Comparison of ENCODE assay signal across 16 cellular contexts in genomic region chr7:129264534-129264933, GRCh38. TPM values are rescaled to one million over a fixed set of nuclear protein-coding genes. Genes with fewer than 3 reads are reported as not detected.
DNase-seq lines count a peak whose midpoint lies in the region; ATAC-seq and TF ChIP-seq lines count a peak whose summit lies in the region.
"Had no signal": no experiment of that assay in that cellular context is flagged by ENCODE, and none has a peak within 500 bp of the region (broad histone marks: within the 10 kb centered on the region; RNA-seq: fewer than 3 reads in every experiment).

No MANE protein-coding gene starts in this region.

- H3K4me1 Mint-ChIP-seq in activated CD4-positive, alpha-beta T cell treated with anti-CD3 and anti-CD28 coated beads for 36 hours = peaks cover 23% of the 10 kb centered on the region

- no peaks in the 10 kb centered on the region for H3K9me3 Mint-ChIP-seq in activated CD4-positive, alpha-beta T cell treated with anti-CD3 and anti-CD28 coated beads for 36 hours (ENCODE audit: low read depth)
- H3K9me3 Mint-ChIP-seq: CD14-positive monocyte; CD8-positive, alpha-beta T cell had no signal

- intact Hi-C loops in activated CD4-positive, alpha-beta T cell treated with anti-CD3 and anti-CD28 coated beads for 36 hours (cut with DNase I, micrococcal nuclease) = no loop called here

- no peak for ATAC-seq in stimulated activated naive CD8-positive, alpha-beta T cell treated with anti-CD3 and anti-CD28 coated beads, Interleukin-15, Interleukin-2, amounts not matched to agents 100 U/mL and 50 U/mL, for 24 hours
- ATAC-seq in GM21786 (IDR thresholded peaks at IDR 0.05; ENCODE audit: unreplicated experiment) = no peak
- no peak for ATAC-seq in activated CD4-positive, alpha-beta T cell treated with anti-CD3 and anti-CD28 coated beads for 36 hours
- ATAC-seq: CD8-positive, alpha-beta T cell; HCT116 had no signal

- no peaks in the 10 kb centered on the region for H3K36me3 ChIP-seq in SJCRH30

- DNase-seq in DMS53 treated with DMSO at 0.1 percent for 48 hours (lab: John Stamatoyannopoulos, UW; ENCODE audit: unreplicated experiment) (peak; percentile 25), HEK293T (ENCODE audit: extremely low spot score) (peak; percentile 25), SJCRH30 (peak; percentile 55 to 65), left kidney (ENCODE audit: low read depth, low spot score) (peak; percentile 79), inferior parietal cortex (ENCODE audit: extremely low spot score) (no peak)
- DNase-seq in stimulated activated naive CD8-positive, alpha-beta T cell treated with anti-CD3 and anti-CD28 coated beads, Interleukin-15, Interleukin-2, amounts not matched to agents 100 U/mL and 50 U/mL, for 24 hours = no peak
- no peak for DNase-seq in activated CD4-positive, alpha-beta T cell treated with anti-CD3 and anti-CD28 coated beads for 36 hours
- DNase-seq: CD8-positive, alpha-beta T cell; COR-L47; DMS153; GF-D8; IMR-90; KG1 had no signal

- peaks cover 29% of the 10 kb centered on the region for H3K4me1 ChIP-seq in SJCRH30

- H3K27me3 ChIP-seq in SJCRH30 = no peaks in the 10 kb centered on the region

- no peaks in the 10 kb centered on the region for H3K9me3 ChIP-seq in SJCRH30 (replicated peaks)

- no peak overlapping the region; the same call in 1 of the 2 replicates for H3K27ac ChIP-seq in SJCRH30

- POLR2A ChIA-PET in HEK293T (lab: Yijun Ruan, JAX) = no interaction called here
- POLR2A ChIA-PET in activated CD4-positive, alpha-beta T cell treated with anti-CD3 and anti-CD28 coated beads for 36 hours (lab: Charles Lee) = no interaction called here

- H3K27ac Mint-ChIP-seq in activated CD4-positive, alpha-beta T cell treated with anti-CD3 and anti-CD28 coated beads for 36 hours = no peak overlapping the region
- H3K27ac Mint-ChIP-seq: CD14-positive monocyte; CD8-positive, alpha-beta T cell had no signal

- no peaks in the 10 kb centered on the region for H3K27me3 Mint-ChIP-seq in activated CD4-positive, alpha-beta T cell treated with anti-CD3 and anti-CD28 coated beads for 36 hours

- no peak overlapping the region for H3K4me3 Mint-ChIP-seq in activated CD4-positive, alpha-beta T cell treated with anti-CD3 and anti-CD28 coated beads for 36 hours
- H3K4me3 Mint-ChIP-seq: CD14-positive monocyte; CD8-positive, alpha-beta T cell had no signal

- H3K4me3 ChIP-seq in SJCRH30 = no peak overlapping the region

- CTCF ChIA-PET in HEK293T (lab: Yijun Ruan, JAX) = no interaction called here
- CTCF ChIA-PET in activated CD4-positive, alpha-beta T cell treated with anti-CD3 and anti-CD28 coated beads for 36 hours (lab: Charles Lee) = interaction anchor here (1.3 to 5.8 kb wide), 3 partner anchors 7 to 52 kb away, joined by 4 to 41 read pairs (median 39); no protein-coding TSS in a partner anchor

- no peaks in the 10 kb centered on the region for H3K36me3 Mint-ChIP-seq in activated CD4-positive, alpha-beta T cell treated with anti-CD3 and anti-CD28 coated beads for 36 hours (ENCODE audit: low read depth)
- H3K36me3 Mint-ChIP-seq: CD14-positive monocyte; CD8-positive, alpha-beta T cell had no signal

TF ChIP-seq in HEK293T, 16 proteins besides CTCF, POLR2A, EP300 and RAD21:
- TF ChIP-seq ARNT (IDR thresholded peaks at IDR 0.05) (no peak), PKNOX1 (IDR thresholded peaks at IDR 0.05) (no peak), HDGF (IDR thresholded peaks at IDR 0.05; ENCODE audit: borderline replicate concordance) (no peak), L3MBTL2 (conservative IDR thresholded peaks at IDR 0.05) (peak; percentile 28; the same call in 1 of the 2 replicates), FOXA1 (IDR thresholded peaks at IDR 0.05) (0 out of 2 replicates have a peak, but pooled peaks have one; percentile 32), ELF4 (IDR thresholded peaks at IDR 0.05) (no peak)
TF ChIP-seq in HEK293T: peak in this region for 2.

RNA-seq across cellular contexts. Expression of gene AHCYL2, which starts 39.7 kb away (rescaled TPM):
- total RNA-seq in SJCRH30 (2014; rRNA removed; shearing (Covaris generic)) = 10.2 and 10.9 TPM in 2 replicates
- 10 to 100 TPM; 14.1 to 14.9 TPM for total RNA-seq in activated CD4-positive, alpha-beta T cell treated with anti-CD3 and anti-CD28 coated beads for 36 hours

Comparison
In these comparisons a context has a peak if more than half of its experiments do, and no peak if none do; other contexts are left out.
1. DNase-seq: peak in DMS53 treated with DMSO at 0.1 percent for 48 hours (single experiment), HEK293T (single experiment), SJCRH30 (2 of 2) and left kidney (single experiment); none in stimulated activated naive CD8-positive, alpha-beta T cell treated with anti-CD3 and anti-CD28 coated beads, Interleukin-15, Interleukin-2, amounts not matched to agents 100 U/mL and 50 U/mL, for 24 hours (single experiment), activated CD4-positive, alpha-beta T cell treated with anti-CD3 and anti-CD28 coated beads for 36 hours (single experiment) and inferior parietal cortex (single experiment).